ENCODE assay signal across 8 cellular contexts in genomic region chr2:25250331-25251031, GRCh38.
DNase-seq lines count a peak whose midpoint lies in the region; ATAC-seq and TF ChIP-seq lines count a peak whose summit lies in the region.

No MANE protein-coding gene starts in this region.

- no peak for ATAC-seq in HG03108 (IDR thresholded peaks at IDR 0.05; ENCODE audit: unreplicated experiment)

- H3K27ac Mint-ChIP-seq in glutamatergic neuron (ENCODE audit: unreplicated experiment), result peak overlapping the region; percentile 87

- H3K36me3 Mint-ChIP-seq in glutamatergic neuron (ENCODE audit: unreplicated experiment), result peaks cover 16% of the 10 kb centered on the region

- H3K9me3 Mint-ChIP-seq in glutamatergic neuron (ENCODE audit: unreplicated experiment), result peaks cover 22% of the 10 kb centered on the region

- DNase-seq in DMS79 treated with DMSO at 0.1 percent for 48 hours (lab: John Stamatoyannopoulos, UW) (peak; percentile 23), DMS79 (lab: John Stamatoyannopoulos, UW) (no peak), glutamatergic neuron (peak; percentile 24), T1000 (lab: John Stamatoyannopoulos, UW) (no peak), SIG-M5 (lab: John Stamatoyannopoulos, UW) (no peak)
- peak; percentile 67 for DNase-seq in activated CD8-positive, alpha-beta memory T cell treated with anti-CD3 and anti-CD28 coated beads, Interleukin-2, amount 50 U/mL, for 48 hours
- DNase-seq in stimulated activated CD4-positive, alpha-beta T cell treated with anti-CD3 and anti-CD28 coated beads, Interleukin-2, amount 100 ng/mL, for 4 hours (ENCODE audit: low read depth), result peak; percentile 45

- H3K4me3 Mint-ChIP-seq in glutamatergic neuron (ENCODE audit: unreplicated experiment), result peak overlapping the region; percentile 93

- H3K27me3 Mint-ChIP-seq in glutamatergic neuron (ENCODE audit: unreplicated experiment), result peaks cover 22% of the 10 kb centered on the region

- peaks cover 38% of the 10 kb centered on the region for H3K4me1 Mint-ChIP-seq in glutamatergic neuron (ENCODE audit: low read depth, unreplicated experiment)

- TF ChIP-seq CTCF in glutamatergic neuron (IDR thresholded peaks at IDR 0.05; ENCODE audit: partially characterized antibody, unreplicated experiment), result no peak

Comparison
In these comparisons a context has a peak if more than half of its experiments do, and no peak if none do; other contexts are left out.
1. DNase-seq: peak in DMS79 treated with DMSO at 0.1 percent for 48 hours (single experiment), activated CD8-positive, alpha-beta memory T cell treated with anti-CD3 and anti-CD28 coated beads, Interleukin-2, amount 50 U/mL, for 48 hours (single experiment), glutamatergic neuron (single experiment) and stimulated activated CD4-positive, alpha-beta T cell treated with anti-CD3 and anti-CD28 coated beads, Interleukin-2, amount 100 ng/mL, for 4 hours (single experiment); none in DMS79 (single experiment), T1000 (single experiment) and SIG-M5 (single experiment).